8 cellular contexts compared by ENCODE assay signal in genomic region chr19:15251749-15252397, GRCh38. TPM values are rescaled to one million over a fixed set of nuclear protein-coding genes. Genes with fewer than 3 reads are reported as not detected.
A peak's percentile ranks its signal among the peaks of the same experiment; 100 is the strongest.
DNase-seq lines count a peak whose midpoint lies in the region; ATAC-seq and TF ChIP-seq lines count a peak whose summit lies in the region.

No MANE protein-coding gene starts in this region.

- no peaks in the 10 kb centered on the region for H3K9me3 ChIP-seq in stomach smooth muscle (ENCODE audit: control insufficient read depth in 2 of 2, low read length in 2 of 2)

- DNase-seq in HT-29 (ENCODE audit: low spot score) (peak; percentile 23), astrocyte of the spinal cord (ENCODE audit: low read depth, low spot score) (peak; percentile 96), islet precursor cell (peak; percentile 87)
- DNase-seq in stimulated activated naive CD4-positive, alpha-beta T cell (lab: John Stamatoyannopoulos, UW): no peak

- H3K27me3 ChIP-seq in stomach smooth muscle (ENCODE audit: control insufficient read depth in 1 of 2, insufficient read depth in 2 of 2, low read length in 2 of 2): no peaks in the 10 kb centered on the region

- no peak for ATAC-seq in GM19324 (IDR thresholded peaks at IDR 0.05; ENCODE audit: low FRiP score, unreplicated experiment)
- no peak for ATAC-seq in GM21367 (IDR thresholded peaks at IDR 0.05; ENCODE audit: unreplicated experiment)
- ATAC-seq in GM18858 (IDR thresholded peaks at IDR 0.05; ENCODE audit: unreplicated experiment): no peak

- no peak overlapping the region for H3K9ac ChIP-seq in stomach smooth muscle (ENCODE audit: low read length in 2 of 2)

- H3K4me1 ChIP-seq in stomach smooth muscle (ENCODE audit: control insufficient read depth, insufficient read depth, low read length): peaks cover 71% of the 10 kb centered on the region

- H3K27ac ChIP-seq in stomach smooth muscle (ENCODE audit: low read length): peak overlapping the region; percentile 46

- TF ChIP-seq CTCF in astrocyte of the spinal cord (IDR thresholded peaks at IDR 0.05; ENCODE audit: low read depth, low read length): peak; percentile 77

- in situ Hi-C loops in astrocyte of the spinal cord (cut with HindIII; ENCODE audit: low sequenced_read_pairs): no loop called here

- peaks cover 54 to 60% of the 10 kb centered on the region in 2 donors for H3K36me3 ChIP-seq in stomach smooth muscle (ENCODE audit: control insufficient read depth in 2 of 2, insufficient read depth in 2 of 2, low read length in 2 of 2)

- no peak overlapping the region for H3K4me3 ChIP-seq in astrocyte of the spinal cord (ENCODE audit: low read depth, low read length)
- peak overlapping the region in 1 of 2 donors; percentile 47 for H3K4me3 ChIP-seq in stomach smooth muscle (ENCODE audit: low read length in 2 of 2)

RNA-seq across cellular contexts. Expression of gene EPHX3, which starts 19.6 kb away (rescaled TPM):
- 0.26 TPM in 1 of 2 replicates, not detected in the other for total RNA-seq in HT-29 (2014; rRNA removed; shearing (Covaris generic))

RNA-seq across cellular contexts. Expression of gene NOTCH3, which starts 51.1 kb away (rescaled TPM):
- total RNA-seq in HT-29 (2014; rRNA removed; shearing (Covaris generic)): 0.46 and 0.63 TPM in 2 replicates

Comparison
In these comparisons a context has a peak if more than half of its experiments do, and no peak if none do; other contexts are left out.
1. DNase-seq: peak in HT-29 (single experiment), astrocyte of the spinal cord (single experiment) and islet precursor cell (single experiment); none in stimulated activated naive CD4-positive, alpha-beta T cell (0 of 6).